In the genomic region with DNA sequence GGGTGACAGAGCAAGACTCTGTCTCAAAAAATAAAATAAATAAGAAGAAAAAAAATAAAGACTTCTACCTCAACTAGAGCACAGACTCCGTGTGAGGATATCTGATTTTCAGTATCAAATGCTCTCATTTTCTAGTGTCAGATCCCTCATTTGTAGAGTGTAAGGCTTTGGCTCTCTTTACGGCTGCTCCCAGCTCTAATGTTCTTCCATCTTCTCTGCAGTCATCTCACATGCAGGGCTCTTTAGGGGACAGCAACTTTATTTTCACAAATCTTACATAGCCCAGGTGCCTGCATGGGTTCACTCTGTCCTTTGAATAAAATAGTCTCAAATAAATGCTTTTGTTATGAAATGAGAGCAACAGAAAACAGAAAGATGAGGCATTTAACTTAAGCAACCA, we compare ENCODE assay signal across 23 cellular contexts. TPM values are rescaled to one million over a fixed set of nuclear protein-coding genes. Genes with fewer than 3 reads are reported as not detected.
"Had no signal": no experiment of that assay in that cellular context is flagged by ENCODE, and none has a peak within 500 bp of the region (broad histone marks: within the 10 kb centered on the region; RNA-seq: fewer than 3 reads in every experiment).

No MANE protein-coding gene starts in this region.

- H3K4me3 Mint-ChIP-seq: activated CD4-positive, alpha-beta T cell treated with anti-CD3 and anti-CD28 coated beads, Interleukin-2, amount 10 ng/mL, durations not matched to agents 7 days and 5 days; activated naive CD8-positive, alpha-beta T cell treated with anti-CD3 and anti-CD28 coated beads for 36 hours; activated T-cell treated with anti-CD3 and anti-CD28 coated beads, Interleukin-2, amount 50 U/mL, for 4 hours; mesothelial cell of epicardium; stimulated activated naive CD8-positive, alpha-beta T cell treated with anti-CD3 and anti-CD28 coated beads, Interleukin-15, amount 100 ng/mL, for 72 hours had no signal

- H3K27me3 ChIP-seq: suprapubic skin, uterus had no signal

- H3K36me3 Mint-ChIP-seq: activated naive CD8-positive, alpha-beta T cell treated with anti-CD3 and anti-CD28 coated beads for 36 hours; mesothelial cell of epicardium had no signal

- H3K9me3 ChIP-seq: lower lobe of right lung, prostate gland, suprapubic skin, transverse colon, uterus had no signal

- H3K27me3 Mint-ChIP-seq: activated CD4-positive, alpha-beta T cell treated with anti-CD3 and anti-CD28 coated beads, Interleukin-2, amount 10 ng/mL, durations not matched to agents 7 days and 5 days; activated naive CD8-positive, alpha-beta T cell treated with anti-CD3 and anti-CD28 coated beads for 36 hours; stimulated activated naive CD8-positive, alpha-beta T cell treated with anti-CD3 and anti-CD28 coated beads, Interleukin-15, amount 100 ng/mL, for 72 hours had no signal

- DNase-seq: activated CD4-positive, alpha-beta T cell treated with anti-CD3 and anti-CD28 coated beads, Interleukin-2, amount 10 ng/mL, durations not matched to agents 7 days and 5 days; activated CD8-positive, alpha-beta memory T cell treated with anti-CD3 and anti-CD28 coated beads, Interleukin-2, amount 50 U/mL, for 4 hours; activated effector memory CD4-positive, alpha-beta T cell treated with Interleukin-2 at 50 U/mL for 16 hours; activated naive CD8-positive, alpha-beta T cell treated with anti-CD3 and anti-CD28 coated beads for 36 hours; activated T-cell treated with anti-CD3 and anti-CD28 coated beads, Interleukin-2, amount 50 U/mL, for 4 hours; amygdala; caudate nucleus; foreskin melanocyte; lower lobe of right lung; right cardiac atrium; small intestine; stimulated activated CD4-positive, alpha-beta T cell treated with anti-CD3 and anti-CD28 coated beads, Interleukin-15, amount 100 ng/mL, for 24 hours; stimulated activated CD4-positive, alpha-beta T cell treated with anti-CD3 and anti-CD28 coated beads, Interleukin-2, amount 100 ng/mL, for 48 hours; stimulated activated naive CD8-positive, alpha-beta T cell treated with anti-CD3 and anti-CD28 coated beads, Interleukin-15, amount 100 ng/mL, for 72 hours; T-helper 1 cell; T1000; transverse colon; uterus had no signal

- H3K36me3 ChIP-seq: lower lobe of right lung, prostate gland, suprapubic skin, transverse colon, uterus had no signal

- ATAC-seq: activated T-cell treated with anti-CD3 and anti-CD28 coated beads, Interleukin-2, amount 50 U/mL, for 4 hours; lower lobe of right lung; right cardiac atrium; stimulated activated naive CD8-positive, alpha-beta T cell treated with anti-CD3 and anti-CD28 coated beads, Interleukin-15, amount 100 ng/mL, for 72 hours had no signal

- H3K27ac Mint-ChIP-seq: activated CD4-positive, alpha-beta T cell treated with anti-CD3 and anti-CD28 coated beads, Interleukin-2, amount 10 ng/mL, durations not matched to agents 7 days and 5 days; activated naive CD8-positive, alpha-beta T cell treated with anti-CD3 and anti-CD28 coated beads for 36 hours; mesothelial cell of epicardium had no signal

- H3K4me3 ChIP-seq: lower lobe of right lung, prostate gland, suprapubic skin, transverse colon, uterus had no signal

- H3K4me1 ChIP-seq: lower lobe of right lung, prostate gland, suprapubic skin, transverse colon, uterus had no signal

- H3K27ac ChIP-seq: lower lobe of right lung, suprapubic skin, transverse colon, uterus had no signal

- H3K9me3 Mint-ChIP-seq: activated CD4-positive, alpha-beta T cell treated with anti-CD3 and anti-CD28 coated beads, Interleukin-2, amount 10 ng/mL, durations not matched to agents 7 days and 5 days; activated naive CD8-positive, alpha-beta T cell treated with anti-CD3 and anti-CD28 coated beads for 36 hours; activated T-cell treated with anti-CD3 and anti-CD28 coated beads, Interleukin-2, amount 50 U/mL, for 4 hours had no signal

RNA-seq across cellular contexts. Expression of a gene that starts 19.2 kb away (rescaled TPM):
- total RNA-seq: fibroblast of lung, osteocyte had no signal
- polyA plus RNA-seq: fibroblast of lung had no signal
